ENCODE assay signal across 14 cellular contexts in the genomic region with DNA sequence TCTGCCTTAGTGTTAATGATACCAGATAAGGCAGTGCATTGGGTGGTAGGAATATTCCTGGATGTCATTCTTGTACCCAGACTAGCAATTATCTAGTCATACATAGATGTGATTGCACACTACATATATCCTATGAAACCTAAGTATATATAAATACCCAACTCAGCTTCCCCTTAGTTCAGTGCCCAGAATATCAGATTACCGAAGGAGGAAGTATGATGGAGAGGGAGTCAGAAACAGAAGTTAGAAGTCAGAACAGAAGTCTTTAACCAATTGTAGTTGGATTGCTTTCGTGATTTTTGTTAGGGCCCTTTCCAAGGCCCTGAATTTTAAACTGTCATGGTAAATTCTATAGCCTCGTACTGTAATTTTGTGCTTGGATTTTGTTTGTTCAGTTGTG. TPM values are rescaled to one million over a fixed set of nuclear protein-coding genes. Genes with fewer than 3 reads are reported as not detected.
A peak's percentile ranks its signal among the peaks of the same experiment; 100 is the strongest.
DNase-seq lines count a peak whose midpoint lies in the region; ATAC-seq lines count a peak whose summit lies in the region.
"Had no signal": no experiment of that assay in that cellular context is flagged by ENCODE, and none has a peak within 500 bp of the region (broad histone marks: within the 10 kb centered on the region; RNA-seq: fewer than 3 reads in every experiment).

No MANE protein-coding gene starts in this region.

- peaks cover 4% of the 10 kb centered on the region for H3K36me3 ChIP-seq in mesodermal cell (ENCODE audit: control insufficient read depth, insufficient read depth, low read length)

- H3K27ac ChIP-seq in mesodermal cell (ENCODE audit: low read depth, low read length, severe bottlenecking) = peak overlapping the region; percentile 55

- ATAC-seq in GM18858 (IDR thresholded peaks at IDR 0.05; ENCODE audit: unreplicated experiment) (peak; percentile 55), HG02870 (IDR thresholded peaks at IDR 0.05; ENCODE audit: unreplicated experiment) (peak; percentile 55), HG03196 (IDR thresholded peaks at IDR 0.05; ENCODE audit: unreplicated experiment) (no peak), left lobe of liver (no peak)

- H3K4me1 ChIP-seq in mesodermal cell (ENCODE audit: control insufficient read depth, insufficient read depth, low read length, poor library complexity, severe bottlenecking) = peaks cover 17% of the 10 kb centered on the region

- H3K9me3 ChIP-seq in mesodermal cell (ENCODE audit: control insufficient read depth, low read length) = no peaks in the 10 kb centered on the region

- no peak overlapping the region for H3K4me3 ChIP-seq in mesodermal cell (ENCODE audit: extremely low read depth, insufficient read depth, low read length, poor library complexity, severe bottlenecking)

- 100% methylated on average over 1 of the region's 3 CpGs for WGBS in mesodermal cell (ENCODE audit: insufficient coverage in 2 of 2), 2 experiments

- DNase-seq in SIG-M5 (lab: John Stamatoyannopoulos, UW) (peak; percentile 20), left lobe of liver (ENCODE audit: low spot score) (no peak), NCI-H82 (lab: John Stamatoyannopoulos, UW) (no peak), NCI-H226 (no peak)
- DNase-seq: DMS 273 treated with DMSO at 0.1 percent for 48 hours; endodermal cell; NCI-H2081 treated with DMSO at 0.1 percent for 48 hours; nephron progenitor cell; SHP77; stimulated activated naive CD4-positive, alpha-beta T cell had no signal

RNA-seq across cellular contexts. Expression of a gene that starts 42.9 kb away (rescaled TPM):
- 26.5 TPM for polyA plus RNA-seq in mesodermal cell (2013, experiment 1 of 2)
- polyA plus RNA-seq in mesodermal cell (2013, experiment 2 of 2) = 25.2 TPM
- total RNA-seq in left lobe of liver = 6.0 TPM

RNA-seq across cellular contexts. Expression of a gene that starts 48.4 kb away (rescaled TPM):
- polyA plus RNA-seq in mesodermal cell (2013, experiment 1 of 2) = 23.8 TPM
- polyA plus RNA-seq in mesodermal cell (2013, experiment 2 of 2) = 23.0 TPM
- total RNA-seq in left lobe of liver = 1.9 TPM

Comparison
In these comparisons a context has a peak if more than half of its experiments do, and no peak if none do; other contexts are left out.
1. ATAC-seq: peak in GM18858 (single experiment) and HG02870 (single experiment); none in HG03196 (single experiment) and left lobe of liver (single experiment).